14 cellular contexts compared by ENCODE assay signal in the genomic region with DNA sequence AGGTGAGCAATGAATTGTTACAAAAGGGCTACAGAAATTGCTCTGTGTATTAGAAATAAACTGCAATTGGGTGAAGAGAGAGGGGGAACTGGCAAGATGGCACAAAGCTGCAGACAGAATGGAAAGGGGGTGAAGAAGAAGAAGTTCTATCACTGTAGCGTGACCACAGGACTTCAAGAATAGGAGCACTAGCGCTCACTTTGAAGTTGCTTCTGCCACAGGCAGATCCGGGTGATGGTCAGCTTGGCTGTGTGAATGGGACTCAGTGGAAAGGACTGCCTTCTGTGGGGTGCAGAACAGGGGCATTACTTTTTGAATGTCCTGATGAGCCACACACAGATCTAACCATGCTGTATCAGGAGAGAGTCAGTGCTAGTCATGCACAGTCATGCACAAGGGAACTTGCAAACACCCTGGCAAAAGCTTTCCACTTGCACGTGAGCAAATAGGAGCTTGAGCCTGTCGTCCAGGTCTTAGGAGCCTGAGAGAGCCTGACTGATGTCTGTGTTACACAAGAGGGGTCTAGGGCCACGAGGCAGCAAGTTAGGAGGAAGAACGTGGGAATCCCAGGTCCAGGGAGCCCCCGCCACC. TPM values are rescaled to one million over a fixed set of nuclear protein-coding genes. Genes with fewer than 3 reads are reported as not detected.
DNase-seq lines count a peak whose midpoint lies in the region; ATAC-seq and TF ChIP-seq lines count a peak whose summit lies in the region.
"Had no signal": no experiment of that assay in that cellular context is flagged by ENCODE, and none has a peak within 500 bp of the region (broad histone marks: within the 10 kb centered on the region; RNA-seq: fewer than 3 reads in every experiment).

No MANE protein-coding gene starts in this region.

- H3K79me2 ChIP-seq in neural progenitor cell (ENCODE audit: low read depth) = no peaks in the 10 kb centered on the region

- H2AFZ ChIP-seq in neural progenitor cell (replicated peaks) = peak overlapping the region; percentile 99

- H3K9me3 ChIP-seq in neural progenitor cell (ENCODE audit: low read depth) = no peaks in the 10 kb centered on the region
- H3K9me3 ChIP-seq: MG63, thoracic aorta had no signal

- TF ChIP-seq POLR2A in NB4 (IDR thresholded peaks at IDR 0.05; ENCODE audit: extremely low read depth, insufficient read length) = no peak

- H3F3A ChIP-seq in neural progenitor cell (ENCODE audit: low read depth) = no peaks in the 10 kb centered on the region

- no peaks in the 10 kb centered on the region for H3K36me3 ChIP-seq in neural progenitor cell
- H3K36me3 ChIP-seq: MG63, thoracic aorta had no signal

- H3K4me2 ChIP-seq in neural progenitor cell = peak overlapping the region; percentile 65

- H3K36me3 Mint-ChIP-seq in brain (no peaks in the 10 kb centered on the region), neural progenitor cell (no peaks in the 10 kb centered on the region)
- H3K36me3 Mint-ChIP-seq: T-cell had no signal

- H3K9me3 Mint-ChIP-seq in brain = peaks cover 0 to 5% (median 2%) of the 10 kb centered on the region in 5 experiments
- H3K9me3 Mint-ChIP-seq in neural progenitor cell = no peaks in the 10 kb centered on the region
- H3K9me3 Mint-ChIP-seq: activated T-cell treated with anti-CD3 and anti-CD28 coated beads, Interleukin-2, amount 50 U/mL, for 4 hours; T-cell had no signal

- TF ChIP-seq CTCF in NB4 (IDR thresholded peaks at IDR 0.05; ENCODE audit: low read depth, low read length) = no peak
- peak; percentile 56 to 61 for TF ChIP-seq CTCF in brain (conservative IDR thresholded peaks at IDR 0.05)
- no peak for TF ChIP-seq CTCF in neural progenitor cell (IDR thresholded peaks at IDR 0.05)

- H3K4me1 ChIP-seq in neural progenitor cell = no peaks in the 10 kb centered on the region

- no peak overlapping the region for H3K27ac Mint-ChIP-seq in brain
- no peak overlapping the region for H3K27ac Mint-ChIP-seq in neural progenitor cell
- H3K27ac Mint-ChIP-seq: progenitor cell of endocrine pancreas, T-cell had no signal

- no peak overlapping the region for H3K9ac ChIP-seq in neural progenitor cell

- H3K27ac ChIP-seq in neural progenitor cell = no peak overlapping the region
- H3K27ac ChIP-seq: thoracic aorta had no signal

- H3K4me1 Mint-ChIP-seq in brain (peaks cover 5% of the 10 kb centered on the region), neural progenitor cell (peaks cover 2% of the 10 kb centered on the region)

- H4K20me1 ChIP-seq in neural progenitor cell (ENCODE audit: low read depth) = no peaks in the 10 kb centered on the region

- ATAC-seq in GM18868 (IDR thresholded peaks at IDR 0.05; ENCODE audit: unreplicated experiment) (peak; percentile 2), GM21529 (IDR thresholded peaks at IDR 0.05; ENCODE audit: unreplicated experiment) (no peak)

- no peak overlapping the region for H3K4me3 ChIP-seq in NB4 (ENCODE audit: low read depth, low read length)
- H3K4me3 ChIP-seq in neural progenitor cell = no peak overlapping the region
- H3K4me3 ChIP-seq: MG63, thoracic aorta had no signal

- peak overlapping the region in 1 of 5 experiments; percentile 13 for H3K4me3 Mint-ChIP-seq in brain
- no peak overlapping the region for H3K4me3 Mint-ChIP-seq in neural progenitor cell
- H3K4me3 Mint-ChIP-seq: activated T-cell treated with anti-CD3 and anti-CD28 coated beads, Interleukin-2, amount 50 U/mL, for 4 hours; T-cell had no signal

- peaks cover 24% of the 10 kb centered on the region for H3K27me3 Mint-ChIP-seq in brain
- H3K27me3 Mint-ChIP-seq in neural progenitor cell (ENCODE audit: insufficient read depth, low read depth) = peaks cover 4% of the 10 kb centered on the region

- no peaks in the 10 kb centered on the region for H3K27me3 ChIP-seq in neural progenitor cell
- H3K27me3 ChIP-seq: MG63 had no signal

- DNase-seq in NB4 (ENCODE audit: low read depth) (peak; percentile 17), neural progenitor cell (ENCODE audit: low spot score) (no peak), activated T-cell treated with anti-CD3 and anti-CD28 coated beads for 4 hours (no peak), NCI-H748 treated with DMSO at 0.1 percent for 48 hours (lab: John Stamatoyannopoulos, UW) (no peak)

RNA-seq across cellular contexts. Expression of gene IL5, which starts 16.3 kb away (rescaled TPM):
- polyA plus RNA-seq in brain (ENCODE audit: insufficient read depth, low read depth, low replicate concordance) = not detected
- not detected in 2 replicates for total RNA-seq in neural progenitor cell (ENCODE audit: low replicate concordance)
- total RNA-seq: epithelial cell of proximal tubule, H4, progenitor cell of endocrine pancreas, thoracic aorta had no signal

RNA-seq across cellular contexts. Expression of gene RAD50, which starts 29.7 kb away (rescaled TPM):
- polyA plus RNA-seq in brain (ENCODE audit: insufficient read depth, low read depth, low replicate concordance) = 4.7 TPM
- total RNA-seq in neural progenitor cell (ENCODE audit: low replicate concordance) = 34.6 and 48.2 TPM in 2 replicates

RNA-seq across cellular contexts. Expression of gene IRF1, which starts 36.5 kb away (rescaled TPM):
- polyA plus RNA-seq in brain (ENCODE audit: insufficient read depth, low read depth, low replicate concordance) = 11.5 TPM
- 3.7 and 7.1 TPM in 2 replicates for total RNA-seq in neural progenitor cell (ENCODE audit: low replicate concordance)

Comparison
In these comparisons a context has a peak if more than half of its experiments do, and no peak if none do; other contexts are left out.
1. CTCF ChIP-seq: peak in brain (2 of 2); none in NB4 (single experiment) and neural progenitor cell (single experiment).